In the genomic region with DNA sequence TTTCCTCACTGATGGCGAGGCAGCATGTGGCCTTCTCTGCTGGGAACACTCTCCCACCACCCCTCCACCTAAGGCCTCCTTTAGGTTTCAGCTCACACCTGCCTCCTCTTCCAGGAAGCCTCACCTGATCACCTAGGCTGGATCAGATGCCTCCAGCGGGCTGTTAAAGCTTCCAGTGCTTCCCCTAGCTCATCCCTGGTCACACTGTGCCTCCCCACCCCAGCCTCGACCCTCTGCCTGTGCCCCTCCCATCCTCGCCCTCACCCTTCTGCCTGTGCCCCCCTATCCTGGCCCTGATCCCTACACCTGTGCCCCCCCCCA, we compare ENCODE assay signal across 18 cellular contexts.
"Had no signal": no experiment of that assay in that cellular context is flagged by ENCODE, and none has a peak within 500 bp of the region (broad histone marks: within the 10 kb centered on the region; RNA-seq: fewer than 3 reads in every experiment).

No MANE protein-coding gene starts in this region.

- H3K4me1 ChIP-seq: body of pancreas, left ventricle myocardium inferior, sigmoid colon, testis had no signal

- H3K9me3 Mint-ChIP-seq: activated T-helper 2 cell treated with anti-CD3 and anti-CD28 coated beads, Interferon-gamma antibody, Interleukin-2, Interleukin-4, amounts not matched to agents 10 μg/mL and 5 μg/mL and 100 μg/mL, durations not matched to agents 14 hours and 24 hours and 36 hours; effector memory CD8-positive, alpha-beta T cell; nephron progenitor cell; stimulated activated naive CD8-positive, alpha-beta T cell treated with anti-CD3 and anti-CD28 coated beads, Interleukin-15, amount 100 ng/mL, for 72 hours; WTC11 had no signal

- H3K9me3 ChIP-seq: body of pancreas, left ventricle myocardium inferior, sigmoid colon, testis had no signal

- H3K27me3 Mint-ChIP-seq: effector memory CD8-positive, alpha-beta T cell; stimulated activated naive CD8-positive, alpha-beta T cell treated with anti-CD3 and anti-CD28 coated beads, Interleukin-15, amount 100 ng/mL, for 72 hours had no signal

- H3K27ac ChIP-seq: body of pancreas, hepatocyte, left ventricle myocardium inferior, sigmoid colon, testis had no signal

- H3K36me3 ChIP-seq: left ventricle myocardium inferior, sigmoid colon had no signal

- H3K27me3 ChIP-seq: body of pancreas, hepatocyte, sigmoid colon, testis had no signal

- H3K4me1 Mint-ChIP-seq: nephron progenitor cell, WTC11 had no signal

- H3K4me3 Mint-ChIP-seq: effector memory CD8-positive, alpha-beta T cell; nephron progenitor cell; stimulated activated naive CD8-positive, alpha-beta T cell treated with anti-CD3 and anti-CD28 coated beads, Interleukin-15, amount 100 ng/mL, for 72 hours; WTC11 had no signal

- ATAC-seq: body of pancreas; effector memory CD8-positive, alpha-beta T cell; WTC11 had no signal

- H3K4me2 ChIP-seq: hepatocyte had no signal

- H3K27ac Mint-ChIP-seq: activated T-helper 2 cell treated with anti-CD3 and anti-CD28 coated beads, Interferon-gamma antibody, Interleukin-2, Interleukin-4, amounts not matched to agents 10 μg/mL and 5 μg/mL and 100 μg/mL, durations not matched to agents 14 hours and 24 hours and 36 hours; stimulated activated naive CD8-positive, alpha-beta T cell treated with anti-CD3 and anti-CD28 coated beads, Interleukin-15, amount 100 ng/mL, for 72 hours; WTC11 had no signal

- DNase-seq: activated CD4-positive, alpha-beta T cell treated with anti-CD3 and anti-CD28 coated beads, Interleukin-2, amount 50 U/mL, for 4 hours; activated naive CD4-positive, alpha-beta T cell treated with anti-CD3 and anti-CD28 coated beads, Interleukin-2, amount 50 U/mL, for 16 hours; amniotic stem cell; body of pancreas; central memory CD4-positive, alpha-beta T cell; effector memory CD8-positive, alpha-beta T cell; kidney; left ventricle myocardium inferior; mesenchymal stem cell; nephron progenitor cell; sigmoid colon; stimulated activated CD4-positive, alpha-beta T cell treated with anti-CD3 and anti-CD28 coated beads, Interleukin-12 subunit alpha, Interleukin-12 subunit beta, amount 100 ng/mL, for 4 hours; stimulated activated CD8-positive, alpha-beta memory T cell treated with anti-CD3 and anti-CD28 coated beads, Interleukin-4, amount 100 ng/mL, for 48 hours; stimulated activated naive CD8-positive, alpha-beta T cell treated with anti-CD3 and anti-CD28 coated beads, Interleukin-15, amount 100 ng/mL, for 72 hours; testis had no signal

- H3K79me2 ChIP-seq: hepatocyte had no signal

- H3K4me3 ChIP-seq: body of pancreas, hepatocyte, left ventricle myocardium inferior, sigmoid colon, testis had no signal

- H2AFZ ChIP-seq: hepatocyte had no signal
